ENCODE assay signal across 21 cellular contexts in genomic region chr2:40159333-40159732, GRCh38.
DNase-seq lines count a peak whose midpoint lies in the region; ATAC-seq, FAIRE-seq and TF ChIP-seq lines count a peak whose summit lies in the region.
"Had no signal": no experiment of that assay in that cellular context is flagged by ENCODE, and none has a peak within 500 bp of the region (broad histone marks: within the 10 kb centered on the region; RNA-seq: fewer than 3 reads in every experiment).

No MANE protein-coding gene starts in this region.

- H3K9me3 ChIP-seq in HepG2 (ENCODE audit: low read length) (no peaks in the 10 kb centered on the region), right lobe of liver (no peaks in the 10 kb centered on the region), IMR-90 (ENCODE audit: control insufficient read depth, insufficient read depth, low read length) (no peaks in the 10 kb centered on the region), OCI-LY7 (ENCODE audit: low read length) (no peaks in the 10 kb centered on the region)
- H3K9me3 ChIP-seq: Caco-2 had no signal

- in situ Hi-C loops in HepG2 (cut with HindIII; ENCODE audit: extremely low pct_ligation_motif_present, low pct_unique_long_range_greater_than_20kb), result no loop called here
- in situ Hi-C loops in IMR-90 (cut with MboI; ENCODE audit: low sequenced_read_pairs), result no loop called here

- 2% methylated on average over 2 of the region's 2 CpGs for WGBS in HepG2 (ENCODE audit: low lambda C conversion rate)
- WGBS in right lobe of liver (ENCODE audit: insufficient coverage, low coverage, low lambda C conversion rate, missing lambda C conversion rate), result 58% methylated on average over 2 of the region's 2 CpGs
- no CpG with 5 or more reads among the region's 2 CpGs for whole genome bisulfite sequencing in IMR-90 (ENCODE audit: extremely low coverage in 2 of 2, insufficient read length in 1 of 2), 2 experiments

- H2AK5ac ChIP-seq in IMR-90 (ENCODE audit: low read depth, low read length), result no peak overlapping the region

- H3K4ac ChIP-seq in IMR-90 (ENCODE audit: low read depth, low read length), result no peak overlapping the region

- TF ChIP-seq EP300 in HepG2 (IDR thresholded peaks at IDR 0.05; ENCODE audit: low read depth in 2 of 2, low read length in 2 of 2), result no peak
- TF ChIP-seq EP300 in HepG2 (CRISPR knock-in tag; IDR thresholded peaks at IDR 0.05; ENCODE audit: borderline replicate concordance), result no peak

- CTCF ChIA-PET in HepG2 (lab: Yijun Ruan, JAX; ENCODE audit: low intra/inter-chr PET ratio, low total read pairs), result no interaction called here
- CTCF ChIA-PET in IMR-90 (lab: Yijun Ruan, JAX), result no interaction called here
- CTCF ChIA-PET in OCI-LY7 (lab: Charles Lee; ENCODE audit: unreplicated experiment), result no interaction called here

- H2AK9ac ChIP-seq in IMR-90 (replicated peaks; ENCODE audit: low read depth, low read length, poor library complexity), result no peak overlapping the region

- no peak overlapping the region for H2BK15ac ChIP-seq in IMR-90 (ENCODE audit: low read depth, low read length)

- no peak overlapping the region for H3K56ac ChIP-seq in IMR-90 (ENCODE audit: extremely low read depth, insufficient read depth, low read length)

- no peak overlapping the region for H3K14ac ChIP-seq in IMR-90 (replicated peaks; ENCODE audit: low read depth, low read length)

- no TSS peak for BruUV-seq in HepG2 (replicated peaks; lab: Mats Ljungman, UMichigan)
- BruUV-seq in IMR-90 (replicated peaks; lab: Mats Ljungman, UMichigan), result no TSS peak
- no TSS peak for BruUV-seq in OCI-LY7 (replicated peaks; lab: Mats Ljungman, UMichigan)

- TF ChIP-seq CTCF in HepG2 (CRISPR knock-in tag; IDR thresholded peaks at IDR 0.05) (no peak), right lobe of liver (IDR thresholded peaks at IDR 0.05) (no peak), IMR-90 (conservative IDR thresholded peaks at IDR 0.05; ENCODE audit: low read depth, low read length) (no peak), OCI-LY7 (conservative IDR thresholded peaks at IDR 0.05; ENCODE audit: low read length) (no peak)

- no peaks in the 10 kb centered on the region for H3K4me1 ChIP-seq in HepG2 (ENCODE audit: insufficient read depth, low read length)
- no peaks in the 10 kb centered on the region for H3K4me1 ChIP-seq in right lobe of liver
- H3K4me1 ChIP-seq in IMR-90 (ENCODE audit: control insufficient read depth, insufficient read depth, low read length), result peaks cover 6% of the 10 kb centered on the region
- peaks cover 54% of the 10 kb centered on the region for H3K4me1 ChIP-seq in OCI-LY7 (ENCODE audit: insufficient read depth, low read length, poor library complexity, severe bottlenecking)
- H3K4me1 ChIP-seq: BLaER1 treated with 17β-estradiol and CSF1 and Interleukin-3, amounts not matched to agents 10 nM and 100 nM; Caco-2 had no signal

- dilution Hi-C loops in IMR-90 (cut with HindIII; ENCODE audit: low sequenced_read_pairs, unreplicated experiment), result no loop called here

- no peaks in the 10 kb centered on the region for H4K20me1 ChIP-seq in HepG2 (ENCODE audit: insufficient read depth, low read length)
- no peaks in the 10 kb centered on the region for H4K20me1 ChIP-seq in IMR-90 (ENCODE audit: insufficient read depth, low read length)
- H4K20me1 ChIP-seq in OCI-LY7 (ENCODE audit: insufficient read depth, low read length), result no peaks in the 10 kb centered on the region
- H4K20me1 ChIP-seq: BLaER1 treated with 17β-estradiol and CSF1 and Interleukin-3, amounts not matched to agents 10 nM and 100 nM had no signal

- DNase-seq in HepG2 (ENCODE audit: low spot score), result no peak
- DNase-seq in right lobe of liver, result no peak
- no peak for DNase-seq in IMR-90
- no peak for DNase-seq in OCI-LY7 (ENCODE audit: low spot score)
- DNase-seq in SKM-1 treated with dmso at 0.1 percent for 144 hours (lab: John Stamatoyannopoulos, UW; ENCODE audit: unreplicated experiment), result no peak
- no peak for DNase-seq in iPS-NIHi7 (ENCODE audit: extremely low spot score)
- DNase-seq: 8988T; AML-193; Caco-2; Calu3; CD4-positive, alpha-beta T cell; CD8-positive, alpha-beta T cell; DMS79 treated with DMSO at 0.1 percent for 48 hours; GF-D8 had no signal

- H2BK20ac ChIP-seq in IMR-90 (ENCODE audit: low read depth, low read length), result no peak overlapping the region

- no peak for FAIRE-seq in HepG2 (lab: Jason Lieb, UNC)
- FAIRE-seq: A204.1, G401.6, GM12891, GM19239 had no signal

- TF ChIP-seq POLR2A in HepG2 (IDR thresholded peaks at IDR 0.05; ENCODE audit: insufficient read depth in 1 of 2, low read depth in 2 of 2, low read length in 2 of 2), result no peak
- TF ChIP-seq POLR2A in right lobe of liver (IDR thresholded peaks at IDR 0.05), result no peak
- no peak for TF ChIP-seq POLR2A in IMR-90 (IDR thresholded peaks at IDR 0.05; ENCODE audit: low read depth, low read length)

- H2AFZ ChIP-seq in HepG2 (ENCODE audit: low read length), result no peak overlapping the region
- no peak overlapping the region for H2AFZ ChIP-seq in IMR-90 (replicated peaks; ENCODE audit: low read length, poor library complexity)
- H2AFZ ChIP-seq in OCI-LY7 (ENCODE audit: low read length), result peak overlapping the region; percentile 65; the same call in 1 of the 2 replicates

- no peaks in the 10 kb centered on the region for H3K36me3 ChIP-seq in HepG2 (replicated peaks in 1 of 2; ENCODE audit: control insufficient read depth in 1 of 2, insufficient read depth in 2 of 2, low read length in 2 of 2)
- no peaks in the 10 kb centered on the region for H3K36me3 ChIP-seq in right lobe of liver
- peaks cover 24% of the 10 kb centered on the region for H3K36me3 ChIP-seq in IMR-90 (ENCODE audit: control insufficient read depth, insufficient read depth, low read length)
- H3K36me3 ChIP-seq in OCI-LY7 (ENCODE audit: insufficient read depth, low read length), result no peaks in the 10 kb centered on the region; the same call in 1 of the 2 replicates

- peaks cover 3% of the 10 kb centered on the region; the same call in 1 of the 2 replicates for H3K9me1 ChIP-seq in IMR-90 (ENCODE audit: insufficient read depth, low read length)

- H3K23ac ChIP-seq in IMR-90 (ENCODE audit: low read depth, low read length), result no peak overlapping the region

- H3K79me2 ChIP-seq in HepG2 (ENCODE audit: insufficient read depth, low read length) (no peaks in the 10 kb centered on the region), OCI-LY7 (ENCODE audit: insufficient read depth, low read depth, low read length) (no peaks in the 10 kb centered on the region)

- H3K4me2 ChIP-seq in HepG2 (ENCODE audit: low read depth, low read length) (no peak overlapping the region), IMR-90 (ENCODE audit: low read depth, low read length) (no peak overlapping the region), OCI-LY7 (ENCODE audit: low read length) (0 out of 2 replicates have a peak overlapping the region, but pooled peaks have one; percentile 54)
- H3K4me2 ChIP-seq: BLaER1 treated with 17β-estradiol and CSF1 and Interleukin-3, amounts not matched to agents 10 nM and 100 nM had no signal

- intact Hi-C loops in HepG2 (cut with micrococcal nuclease; ENCODE audit: unreplicated experiment), result no loop called here
- intact Hi-C loops in right lobe of liver (cut with DNase I), result no loop called here
- intact Hi-C loops in IMR-90 (cut with micrococcal nuclease), result no loop called here
- intact Hi-C loops in OCI-LY7 (cut with micrococcal nuclease; ENCODE audit: unreplicated experiment), result no loop called here

- no peak overlapping the region for H3K18ac ChIP-seq in IMR-90 (ENCODE audit: low read depth, low read length)

- H3K4me3 ChIP-seq in HepG2 (replicated peaks in 1 of 3; ENCODE audit: insufficient read depth in 1 of 3, low read depth in 2 of 3, low read length in 3 of 3) (no peak overlapping the region), right lobe of liver (no peak overlapping the region), IMR-90 (ENCODE audit: insufficient read depth, low read depth, low read length) (no peak overlapping the region), OCI-LY7 (ENCODE audit: low read depth, low read length, poor library complexity, severe bottlenecking) (no peak overlapping the region)
- H3K4me3 ChIP-seq: BLaER1 treated with 17β-estradiol and CSF1 and Interleukin-3, amounts not matched to agents 10 nM and 100 nM had no signal

- H4K91ac ChIP-seq in IMR-90 (ENCODE audit: insufficient read depth, low read depth, low read length), result no peak overlapping the region

- TF ChIP-seq RAD21 in HepG2 (CRISPR knock-in tag; IDR thresholded peaks at IDR 0.05) (no peak), IMR-90 (IDR thresholded peaks at IDR 0.05; ENCODE audit: low read length) (no peak)

- ATAC-seq in HepG2 (no peak), right lobe of liver (no peak), IMR-90 (ENCODE audit: low read depth) (no peak), GM19395 (IDR thresholded peaks at IDR 0.05; ENCODE audit: unreplicated experiment) (no peak)
- ATAC-seq: CD8-positive, alpha-beta T cell had no signal

- no peak overlapping the region for H4K8ac ChIP-seq in IMR-90 (ENCODE audit: low read depth in 2 of 2, low read length in 2 of 2)

- POLR2A ChIA-PET in HepG2 (lab: Yijun Ruan, JAX) (no interaction called here), IMR-90 (lab: Charles Lee; ENCODE audit: unreplicated experiment) (no interaction called here), OCI-LY7 (lab: Charles Lee) (interaction anchor here (0.8 to 1.4 kb wide), 4 partner anchors 10 to 42 kb away, joined by 3 to 7 read pairs (median 4); no protein-coding TSS in a partner anchor)

- no peaks in the 10 kb centered on the region for H3K79me1 ChIP-seq in IMR-90 (ENCODE audit: low read depth in 1 of 2, low read length in 2 of 2)

- no peak overlapping the region for H3K9ac ChIP-seq in HepG2 (ENCODE audit: insufficient read depth, low read depth, low read length)
- H3K9ac ChIP-seq in IMR-90 (ENCODE audit: low read depth, low read length), result no peak overlapping the region
- H3K9ac ChIP-seq: BLaER1 treated with 17β-estradiol and CSF1 and Interleukin-3, amounts not matched to agents 10 nM and 100 nM had no signal

- H3K9me2 ChIP-seq in OCI-LY7 (ENCODE audit: insufficient read depth, low read length), result no peaks in the 10 kb centered on the region

- H2BK5ac ChIP-seq in IMR-90 (ENCODE audit: low read depth, low read length, poor library complexity, severe bottlenecking), result no peak overlapping the region

- H3K27ac ChIP-seq in HepG2 (ENCODE audit: extremely low read length, insufficient read depth, low read length) (no peak overlapping the region), right lobe of liver (no peak overlapping the region), IMR-90 (ENCODE audit: insufficient read depth, low read length) (no peak overlapping the region), OCI-LY7 (ENCODE audit: low read depth, low read length, poor library complexity, severe bottlenecking) (peak overlapping the region; percentile 93)
- H3K27ac ChIP-seq: BLaER1 treated with 17β-estradiol and CSF1 and Interleukin-3, amounts not matched to agents 10 nM and 100 nM; C4-2B had no signal

- H4K5ac ChIP-seq in IMR-90 (ENCODE audit: low read depth, low read length), result no peak overlapping the region

- H3K27me3 ChIP-seq in HepG2 (ENCODE audit: control insufficient read depth in 1 of 2, insufficient read depth in 2 of 2, low read length in 2 of 2) (0 out of 5 replicates have a peak, but pooled peaks cover 0 to 3% of the 10 kb centered on the region in 2 experiments), right lobe of liver (no peaks in the 10 kb centered on the region), IMR-90 (ENCODE audit: control insufficient read depth, insufficient read depth, low read length) (no peaks in the 10 kb centered on the region)
- H3K27me3 ChIP-seq: BLaER1 treated with 17β-estradiol and CSF1 and Interleukin-3, amounts not matched to agents 10 nM and 100 nM had no signal

- no peak overlapping the region for H2BK120ac ChIP-seq in IMR-90 (ENCODE audit: low read depth, low read length)
